ENCODE assay signal across 15 cellular contexts in the genomic region with DNA sequence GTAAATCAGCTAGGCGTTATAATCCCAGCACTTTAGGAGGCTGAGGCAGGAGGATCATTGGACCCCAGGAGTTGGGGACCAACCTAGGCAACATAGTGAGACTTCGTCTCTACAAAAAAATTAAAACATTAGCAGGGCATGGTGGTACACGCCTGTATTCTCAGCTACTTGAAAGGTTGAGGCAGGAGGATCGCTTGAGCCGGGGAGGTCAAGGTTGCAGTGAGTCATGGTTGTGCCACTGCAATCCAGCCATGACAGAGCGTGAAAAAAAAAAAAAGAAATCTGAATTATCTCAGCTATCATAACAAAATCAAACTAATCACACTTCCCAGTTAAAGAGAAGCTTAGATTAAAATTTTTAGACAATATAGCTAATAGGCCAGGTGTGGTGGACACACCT. TPM values are rescaled to one million over a fixed set of nuclear protein-coding genes. Genes with fewer than 3 reads are reported as not detected.
A peak's percentile ranks its signal among the peaks of the same experiment; 100 is the strongest.
DNase-seq lines count a peak whose midpoint lies in the region; ATAC-seq, FAIRE-seq and TF ChIP-seq lines count a peak whose summit lies in the region.
"Had no signal": no experiment of that assay in that cellular context is flagged by ENCODE, and none has a peak within 500 bp of the region (broad histone marks: within the 10 kb centered on the region; RNA-seq: fewer than 3 reads in every experiment).

No MANE protein-coding gene starts in this region.

- DNase-seq in ACHN (peak; percentile 7), Caki2 (ENCODE audit: low read depth) (peak; percentile 61), brain microvascular endothelial cell (peak; percentile 30), epithelial cell of esophagus (ENCODE audit: low read depth) (peak; percentile 65), H54 (ENCODE audit: insufficient read length, low spot score) (no peak), A673 (ENCODE audit: low spot score) (no peak), A172 (ENCODE audit: low spot score) (no peak)
- DNase-seq: Calu3; CD4-positive, CD25-positive, alpha-beta regulatory T cell; DMS 273 treated with DMSO at 0.1 percent for 48 hours; H9 had no signal

- CTCF ChIA-PET in A673 (lab: Charles Lee), result interaction anchor here (0.6 kb wide), 1 partner anchor 844 kb away, joined by 11 read pairs; no protein-coding TSS in a partner anchor

- H3K4me3 ChIP-seq in brain microvascular endothelial cell (ENCODE audit: low read depth, low read length) (no peak overlapping the region), epithelial cell of esophagus (ENCODE audit: low read length) (no peak overlapping the region), A673 (ENCODE audit: low read depth, low read length, poor library complexity, severe bottlenecking) (no peak overlapping the region)
- H3K4me3 ChIP-seq: BLaER1 treated with 17β-estradiol and CSF1 and Interleukin-3, amounts not matched to agents 10 nM and 100 nM; GM23338; K562 had no signal

- H3K36me3 ChIP-seq in brain microvascular endothelial cell (replicated peaks), result peaks cover 6% of the 10 kb centered on the region
- H3K36me3 ChIP-seq in A673 (ENCODE audit: insufficient read depth, low read length, poor library complexity, severe bottlenecking), result peaks cover 24% of the 10 kb centered on the region

- POLR2A ChIA-PET in A673 (lab: Charles Lee; ENCODE audit: low non-redundant PET), result interaction anchor here (0.5 kb wide), 1 partner anchor 1267 kb away, joined by 5 read pairs; no protein-coding TSS in a partner anchor

- in situ Hi-C loops in ACHN (cut with HindIII; ENCODE audit: low pct_ligation_motif_present, low pct_unique_long_range_greater_than_20kb, low sequenced_read_pairs), result no loop called here
- in situ Hi-C loops in Caki2 (cut with HindIII; ENCODE audit: low pct_unique_long_range_greater_than_20kb, low sequenced_read_pairs), result no loop called here
- in situ Hi-C loops in brain microvascular endothelial cell (cut with HindIII; ENCODE audit: low pct_ligation_motif_present, low sequenced_read_pairs), result no loop called here

- no peaks in the 10 kb centered on the region for H3K9me3 ChIP-seq in A673 (ENCODE audit: low read depth, low read length, poor library complexity, severe bottlenecking)

- no peak for TF ChIP-seq POLR2A in H54 (IDR thresholded peaks at IDR 0.05; ENCODE audit: low read depth, low read length)

- FAIRE-seq in H54 (lab: Jason Lieb, UNC), result no peak

- intact Hi-C loops in A673 (cut with micrococcal nuclease; ENCODE audit: unreplicated experiment), result no loop called here

- H3K4me1 ChIP-seq in A673 (ENCODE audit: insufficient read depth, low read length, poor library complexity, severe bottlenecking), result no peaks in the 10 kb centered on the region
- H3K4me1 ChIP-seq: BLaER1 treated with 17β-estradiol and CSF1 and Interleukin-3, amounts not matched to agents 10 nM and 100 nM had no signal

- TF ChIP-seq CTCF in brain microvascular endothelial cell (IDR thresholded peaks at IDR 0.05; ENCODE audit: low read depth, low read length, missing control alignments) (no peak), epithelial cell of esophagus (IDR thresholded peaks at IDR 0.05; ENCODE audit: insufficient read depth, low read depth, low read length, missing control alignments) (no peak), A673 (conservative IDR thresholded peaks at IDR 0.05; ENCODE audit: low read depth, low read length) (no peak)

- no peak for ATAC-seq in GM21515 (IDR thresholded peaks at IDR 0.05; ENCODE audit: unreplicated experiment)
- ATAC-seq: GM23338, K562 had no signal

- H3K27me3 ChIP-seq in brain microvascular endothelial cell (replicated peaks), result no peaks in the 10 kb centered on the region
- H3K27me3 ChIP-seq in A673 (replicated peaks; ENCODE audit: insufficient read depth, low read depth, low read length, poor library complexity), result no peaks in the 10 kb centered on the region
- H3K27me3 ChIP-seq: BLaER1 treated with 17β-estradiol and CSF1 and Interleukin-3, amounts not matched to agents 10 nM and 100 nM had no signal

- BruUV-seq in A673 (replicated peaks; lab: Mats Ljungman, UMichigan), result no TSS peak

- H3K27ac ChIP-seq in brain microvascular endothelial cell (no peak overlapping the region), A673 (ENCODE audit: low read depth, low read length, poor library complexity, severe bottlenecking) (no peak overlapping the region)
- H3K27ac ChIP-seq: BLaER1 treated with 17β-estradiol and CSF1 and Interleukin-3, amounts not matched to agents 10 nM and 100 nM had no signal

RNA-seq across cellular contexts. Expression of a gene that starts 35.3 kb away (rescaled TPM):
- total RNA-seq in Caki2 (2014; rRNA removed; shearing (Covaris generic); ENCODE audit: low replicate concordance), result 22.6 and 37.7 TPM in 2 replicates
- 48.6 and 51.6 TPM in 2 replicates for total RNA-seq in A673 (2021)
- total RNA-seq in A172 (2014; rRNA removed; shearing (Covaris generic)), result 62.9 TPM in 2 replicates

Comparison
In these comparisons a context has a peak if more than half of its experiments do, and no peak if none do; other contexts are left out.
1. DNase-seq: peak in ACHN (single experiment), Caki2 (single experiment), brain microvascular endothelial cell (single experiment) and epithelial cell of esophagus (single experiment); none in H54 (single experiment), A673 (single experiment) and A172 (single experiment).